12 cellular contexts compared by ENCODE assay signal in genomic region chr18:3456686-3457069, GRCh38. TPM values are rescaled to one million over a fixed set of nuclear protein-coding genes. Genes with fewer than 3 reads are reported as not detected.
A peak's percentile ranks its signal among the peaks of the same experiment; 100 is the strongest.
DNase-seq lines count a peak whose midpoint lies in the region; ATAC-seq, FAIRE-seq and TF ChIP-seq lines count a peak whose summit lies in the region.
"Had no signal": no experiment of that assay in that cellular context is flagged by ENCODE, and none has a peak within 500 bp of the region (broad histone marks: within the 10 kb centered on the region; RNA-seq: fewer than 3 reads in every experiment).

No MANE protein-coding gene starts in this region.

- POLR2A ChIA-PET in endothelial cell of umbilical vein (lab: Charles Lee), result interaction anchor here (3.1 kb wide), 1 partner anchor 9 kb away, joined by 14 read pairs; no protein-coding TSS in a partner anchor

- H3K9me1 ChIP-seq in endothelial cell of umbilical vein (replicated peaks; ENCODE audit: control insufficient read depth, extremely low read depth, insufficient read depth, low read length), result no peaks in the 10 kb centered on the region

- H3K27me3 Mint-ChIP-seq in nephron progenitor cell (ENCODE audit: low read depth, poor library complexity), result no peaks in the 10 kb centered on the region
- H3K27me3 Mint-ChIP-seq: stimulated activated naive CD8-positive, alpha-beta T cell treated with anti-CD3 and anti-CD28 coated beads, Interleukin-15, Interleukin-2, amounts not matched to agents 100 ng/mL and 50 ng/mL, for 24 hours had no signal

- intact Hi-C loops in endothelial cell of umbilical vein (cut with micrococcal nuclease), result no loop called here

- no TSS peak for BruUV-seq in endothelial cell of umbilical vein (replicated peaks; lab: Mats Ljungman, UMichigan)

- peaks cover 56% of the 10 kb centered on the region for H3K36me3 Mint-ChIP-seq in nephron progenitor cell (ENCODE audit: low read depth)

- H3K27ac ChIP-seq in endothelial cell of umbilical vein (ENCODE audit: insufficient read depth, low read depth, low read length), result peak overlapping the region; percentile 1

- peaks cover 18 to 31% of the 10 kb centered on the region in 2 experiments for H3K36me3 ChIP-seq in endothelial cell of umbilical vein (ENCODE audit: control insufficient read depth in 2 of 2, extremely low read depth in 1 of 2, insufficient read depth in 2 of 2, low read length in 2 of 2)

- peaks cover 54% of the 10 kb centered on the region for H3K4me1 ChIP-seq in endothelial cell of umbilical vein (ENCODE audit: control insufficient read depth, extremely low read depth, insufficient read depth, low read length)

- TF ChIP-seq CTCF in endothelial cell of umbilical vein (IDR thresholded peaks at IDR 0.05; ENCODE audit: extremely low read depth in 1 of 2, insufficient read depth in 1 of 2, low read depth in 1 of 2, low read length in 2 of 2) (no peak), nephron progenitor cell (IDR thresholded peaks at IDR 0.05) (no peak)

- H3K9me3 Mint-ChIP-seq in nephron progenitor cell, result peaks cover 28% of the 10 kb centered on the region

- no peak for ATAC-seq in HG03045 (IDR thresholded peaks at IDR 0.05; ENCODE audit: unreplicated experiment)

- H2AFZ ChIP-seq in endothelial cell of umbilical vein (ENCODE audit: low read depth, low read length), result no peak overlapping the region

- no peak for TF ChIP-seq POLR2A in endothelial cell of umbilical vein (IDR thresholded peaks at IDR 0.05; ENCODE audit: low read depth, low read length)

- no peak overlapping the region for H3K4me3 Mint-ChIP-seq in nephron progenitor cell
- H3K4me3 Mint-ChIP-seq: stimulated activated naive CD8-positive, alpha-beta T cell treated with anti-CD3 and anti-CD28 coated beads, Interleukin-15, Interleukin-2, amounts not matched to agents 100 ng/mL and 50 ng/mL, for 24 hours had no signal

- no peaks in the 10 kb centered on the region for H3K27me3 ChIP-seq in endothelial cell of umbilical vein (ENCODE audit: control insufficient read depth in 2 of 2, insufficient read depth in 2 of 2, low read length in 2 of 2)

- peaks cover 75% of the 10 kb centered on the region for H3K79me2 ChIP-seq in endothelial cell of umbilical vein (ENCODE audit: control insufficient read depth, insufficient read depth, low read length)

- H3K4me2 ChIP-seq in endothelial cell of umbilical vein (ENCODE audit: insufficient read depth, low read length), result no peak overlapping the region

- no peak for FAIRE-seq in endothelial cell of umbilical vein (lab: Jason Lieb, UNC)

- no peaks in the 10 kb centered on the region for H3K9me3 ChIP-seq in endothelial cell of umbilical vein (replicated peaks; ENCODE audit: control insufficient read depth, insufficient read depth, low read length)

- CTCF ChIA-PET in endothelial cell of umbilical vein (lab: Charles Lee), result interaction anchor here (0.9 to 6.0 kb wide), 5 partner anchors 10 to 210 kb away, joined by 3 to 56 read pairs (median 19); no protein-coding TSS in a partner anchor

- H3K27ac Mint-ChIP-seq in nephron progenitor cell, result peak overlapping the region; percentile 26
- H3K27ac Mint-ChIP-seq: stimulated activated naive CD8-positive, alpha-beta T cell treated with anti-CD3 and anti-CD28 coated beads, Interleukin-15, Interleukin-2, amounts not matched to agents 100 ng/mL and 50 ng/mL, for 24 hours had no signal

- H3K4me1 Mint-ChIP-seq in nephron progenitor cell, result peaks cover 67% of the 10 kb centered on the region

- no peak overlapping the region for H3K9ac ChIP-seq in endothelial cell of umbilical vein (replicated peaks; ENCODE audit: extremely low read depth, insufficient read depth, low read length)

- no peaks in the 10 kb centered on the region for H4K20me1 ChIP-seq in endothelial cell of umbilical vein (replicated peaks; ENCODE audit: control insufficient read depth, extremely low read depth, insufficient read depth, low read length)

- dilution Hi-C loops in endothelial cell of umbilical vein (cut with MboI; ENCODE audit: extremely low pct_ligation_motif_present, low sequenced_read_pairs), result loop anchor here (25.0 kb wide), 1 partner anchor 194 kb away; the partner anchor contains the start of gene MYL12B

- H3K4me3 ChIP-seq in endothelial cell of umbilical vein (replicated peaks in 1 of 3; ENCODE audit: insufficient read depth in 1 of 3, low read depth in 1 of 3, low read length in 3 of 3), result no peak overlapping the region
- H3K4me3 ChIP-seq: skin epidermis had no signal

- peak; percentile 47 for DNase-seq in DMS153 treated with DMSO at 0.1 percent for 48 hours (lab: John Stamatoyannopoulos, UW; ENCODE audit: unreplicated experiment)
- peak; percentile 32 to 74 for DNase-seq in NCI-H2081 (lab: John Stamatoyannopoulos, UW)
- no peak for DNase-seq in endothelial cell of umbilical vein (ENCODE audit: low read depth, low spot score)
- DNase-seq in nephron progenitor cell, result no peak
- DNase-seq in activated effector memory CD4-positive, alpha-beta T cell treated with anti-CD3 and anti-CD28 coated beads, Interleukin-2, amount 50 U/mL, for 16 hours, result no peak
- no peak for DNase-seq in HPDE6-E6E7 (ENCODE audit: extremely low spot score)
- DNase-seq in NCI-H2227 (lab: John Stamatoyannopoulos, UW; ENCODE audit: unreplicated experiment), result no peak
- DNase-seq: activated CD4-positive, alpha-beta T cell treated with anti-CD3 and anti-CD28 coated beads, Interleukin-2, amount 50 U/mL, for 4 hours; Right ventricle myocardium superior had no signal

TF ChIP-seq in endothelial cell of umbilical vein, 7 proteins besides CTCF, POLR2A, EP300 and RAD21:
- no peak for TF ChIP-seq EZH2 (IDR thresholded peaks at IDR 0.05; ENCODE audit: borderline replicate concordance, low read depth, low read length, severe bottlenecking)

RNA-seq across cellular contexts. Expression of gene TGIF1, which starts 6.7 kb away (rescaled TPM):
- total RNA-seq in endothelial cell of umbilical vein, result 71.1 and 75.6 TPM in 2 replicates
- polyA plus RNA-seq in endothelial cell of umbilical vein, result 95.8 and 96.6 TPM in 2 replicates
- 96.9 and 103 TPM in 2 replicates for polyA plus RNA-seq in endothelial cell of umbilical vein (2011; cell fraction: cytosol; rRNA removed)
- 194 and 217 TPM in 2 replicates for polyA plus RNA-seq in endothelial cell of umbilical vein (2011; cell fraction: nucleus; rRNA removed)
- 46.9 and 47.2 TPM in 2 replicates for polyA plus RNA-seq in endothelial cell of umbilical vein (2012)
- 99.1 and 109 TPM in 2 replicates for polyA minus RNA-seq in endothelial cell of umbilical vein
- polyA minus RNA-seq in endothelial cell of umbilical vein (2011; cell fraction: cytosol; rRNA and poly(A)+ RNA removed), result 61.6 TPM
- 84.2 and 93.9 TPM in 2 replicates for polyA minus RNA-seq in endothelial cell of umbilical vein (2011; cell fraction: nucleus; rRNA and poly(A)+ RNA removed)

Comparison
In these comparisons a context has a peak if more than half of its experiments do, and no peak if none do; other contexts are left out.
1. DNase-seq: peak in DMS153 treated with DMSO at 0.1 percent for 48 hours (single experiment) and NCI-H2081 (2 of 2); none in endothelial cell of umbilical vein (single experiment), nephron progenitor cell (single experiment), activated effector memory CD4-positive, alpha-beta T cell treated with anti-CD3 and anti-CD28 coated beads, Interleukin-2, amount 50 U/mL, for 16 hours (single experiment), HPDE6-E6E7 (single experiment) and NCI-H2227 (single experiment).